Comparison of ENCODE assay signal across 17 cellular contexts in genomic region chr16:50530277-50531236, GRCh38. TPM values are rescaled to one million over a fixed set of nuclear protein-coding genes. Genes with fewer than 3 reads are reported as not detected.
DNase-seq lines count a peak whose midpoint lies in the region; ATAC-seq and TF ChIP-seq lines count a peak whose summit lies in the region.
"Had no signal": no experiment of that assay in that cellular context is flagged by ENCODE, and none has a peak within 500 bp of the region (broad histone marks: within the 10 kb centered on the region; RNA-seq: fewer than 3 reads in every experiment).

No MANE protein-coding gene starts in this region.

- TF ChIP-seq CTCF in body of pancreas (IDR thresholded peaks at IDR 0.05): no peak
- no peak for TF ChIP-seq CTCF in liver (IDR thresholded peaks at IDR 0.05; ENCODE audit: low read depth, low read length, missing input control)

- TF ChIP-seq POLR2A in body of pancreas (IDR thresholded peaks at IDR 0.05): no peak

- H3K9me3 ChIP-seq in body of pancreas: no peaks in the 10 kb centered on the region
- peaks cover 0 to 8% (median 2%) of the 10 kb centered on the region in 4 donors for H3K9me3 ChIP-seq in liver (ENCODE audit: control insufficient read depth in 4 of 4, low read length in 3 of 4)

- H3K4me1 ChIP-seq in body of pancreas (peaks cover 9% of the 10 kb centered on the region), liver (ENCODE audit: control insufficient read depth in 4 of 4, insufficient read depth in 4 of 4, low read length in 3 of 4) (peaks cover 4 to 19% (median 6%) of the 10 kb centered on the region in 4 donors)
- H3K4me1 ChIP-seq: heart left ventricle had no signal

- H3K36me3 ChIP-seq in body of pancreas (replicated peaks in 1 of 2; ENCODE audit: insufficient read depth in 1 of 2, low read depth in 2 of 2) (no peaks in the 10 kb centered on the region), liver (ENCODE audit: control insufficient read depth in 4 of 4, insufficient read depth in 3 of 4, low read depth in 1 of 4, low read length in 3 of 4) (no peaks in the 10 kb centered on the region)
- H3K36me3 ChIP-seq: heart left ventricle had no signal

- no peaks in the 10 kb centered on the region for H3K4me1 Mint-ChIP-seq in stimulated activated effector memory CD8-positive, alpha-beta T cell treated with anti-CD3 and anti-CD28 coated beads, Interleukin-12 subunit alpha, Interleukin-12 subunit beta, amount 100 ng/mL, for 72 hours
- H3K4me1 Mint-ChIP-seq in T-helper 2 cell treated with Interferon-gamma antibody and Interleukin-4, amounts not matched to agents 5 μg/mL and 100 μg/mL, for 36 hours (ENCODE audit: low read depth): no peaks in the 10 kb centered on the region
- H3K4me1 Mint-ChIP-seq: activated B cell treated with CpG ODN at 0.5 μM for 24 hours, T-cell had no signal

- H3K27ac ChIP-seq in body of pancreas (peak overlapping the region in 2 of 4 donors; percentile 23 to 47), liver (ENCODE audit: low read depth in 1 of 2, low read length in 2 of 2) (no peak overlapping the region)
- H3K27ac ChIP-seq: heart left ventricle had no signal

- no peak overlapping the region for H3K9ac ChIP-seq in liver (ENCODE audit: low read depth in 1 of 2, low read length in 2 of 2)

- peak; percentile 49 to 58 for TF ChIP-seq RAD21 in liver (IDR thresholded peaks at IDR 0.05)

- no peaks in the 10 kb centered on the region for H3K36me3 Mint-ChIP-seq in stimulated activated effector memory CD8-positive, alpha-beta T cell treated with anti-CD3 and anti-CD28 coated beads, Interleukin-12 subunit alpha, Interleukin-12 subunit beta, amount 100 ng/mL, for 72 hours
- no peaks in the 10 kb centered on the region for H3K36me3 Mint-ChIP-seq in T-helper 2 cell treated with Interferon-gamma antibody and Interleukin-4, amounts not matched to agents 5 μg/mL and 100 μg/mL, for 36 hours (ENCODE audit: low read depth)
- H3K36me3 Mint-ChIP-seq: T-cell had no signal

- intact Hi-C loops in cardiac septum (cut with DNase I) (no loop called here), Right ventricle myocardium inferior (cut with DNase I) (no loop called here), body of pancreas (cut with DNase I) (no loop called here)

- DNase-seq in cardiac septum (ENCODE audit: low spot score): peak; percentile 17
- no peak for DNase-seq in Right ventricle myocardium inferior (ENCODE audit: missing footprints)
- DNase-seq in body of pancreas: peak; percentile 72 to 90 (median 80)
- DNase-seq in stimulated activated effector memory CD8-positive, alpha-beta T cell treated with anti-CD3 and anti-CD28 coated beads, Interleukin-12 subunit alpha, Interleukin-12 subunit beta, amount 100 ng/mL, for 72 hours (ENCODE audit: low spot score in 2 of 2): no peak
- no peak for DNase-seq in activated CD4-positive, alpha-beta T cell treated with anti-CD3 and anti-CD28 coated beads for 1 hour
- no peak for DNase-seq in T-helper 2 cell treated with Interferon-gamma antibody and Interleukin-4, amounts not matched to agents 5 μg/mL and 100 μg/mL, for 36 hours (ENCODE audit: low spot score)
- DNase-seq: activated B cell treated with CpG ODN at 0.5 μM for 24 hours; COR-L47; GF-D8; left colon; NCI-H524; stimulated activated naive CD4-positive, alpha-beta T cell treated with Interleukin-2 at 50 U/mL for 16 hours had no signal

- no peaks in the 10 kb centered on the region for H3K27me3 ChIP-seq in body of pancreas
- H3K27me3 ChIP-seq in liver (ENCODE audit: control insufficient read depth in 4 of 4, insufficient read depth in 4 of 4, low read length in 3 of 4): no peaks in the 10 kb centered on the region

- H3K27me3 Mint-ChIP-seq in T-helper 2 cell treated with Interferon-gamma antibody and Interleukin-4, amounts not matched to agents 5 μg/mL and 100 μg/mL, for 36 hours (ENCODE audit: low read depth): peaks cover 14% of the 10 kb centered on the region

- H3K9me3 Mint-ChIP-seq in stimulated activated effector memory CD8-positive, alpha-beta T cell treated with anti-CD3 and anti-CD28 coated beads, Interleukin-12 subunit alpha, Interleukin-12 subunit beta, amount 100 ng/mL, for 72 hours: peaks cover 4% of the 10 kb centered on the region
- peaks cover 17% of the 10 kb centered on the region for H3K9me3 Mint-ChIP-seq in T-helper 2 cell treated with Interferon-gamma antibody and Interleukin-4, amounts not matched to agents 5 μg/mL and 100 μg/mL, for 36 hours

- no peak overlapping the region for H3K4me3 ChIP-seq in body of pancreas
- H3K4me3 ChIP-seq in liver (ENCODE audit: low read depth in 1 of 3, low read length in 3 of 3): no peak overlapping the region
- H3K4me3 ChIP-seq: heart left ventricle had no signal

- H3K4me3 Mint-ChIP-seq in stimulated activated effector memory CD8-positive, alpha-beta T cell treated with anti-CD3 and anti-CD28 coated beads, Interleukin-12 subunit alpha, Interleukin-12 subunit beta, amount 100 ng/mL, for 72 hours: no peak overlapping the region
- H3K4me3 Mint-ChIP-seq in T-helper 2 cell treated with Interferon-gamma antibody and Interleukin-4, amounts not matched to agents 5 μg/mL and 100 μg/mL, for 36 hours: no peak overlapping the region
- H3K4me3 Mint-ChIP-seq: activated B cell treated with CpG ODN at 0.5 μM for 24 hours, T-cell had no signal

- no peak overlapping the region for H3K27ac Mint-ChIP-seq in stimulated activated effector memory CD8-positive, alpha-beta T cell treated with anti-CD3 and anti-CD28 coated beads, Interleukin-12 subunit alpha, Interleukin-12 subunit beta, amount 100 ng/mL, for 72 hours
- H3K27ac Mint-ChIP-seq in T-helper 2 cell treated with Interferon-gamma antibody and Interleukin-4, amounts not matched to agents 5 μg/mL and 100 μg/mL, for 36 hours: no peak overlapping the region
- H3K27ac Mint-ChIP-seq: activated B cell treated with CpG ODN at 0.5 μM for 24 hours, T-cell had no signal

- no peak for ATAC-seq in Right ventricle myocardium inferior
- ATAC-seq in body of pancreas: peak; percentile 78
- ATAC-seq in stimulated activated effector memory CD8-positive, alpha-beta T cell treated with anti-CD3 and anti-CD28 coated beads, Interleukin-12 subunit alpha, Interleukin-12 subunit beta, amount 100 ng/mL, for 72 hours: no peak
- no peak for ATAC-seq in GM21526 (IDR thresholded peaks at IDR 0.05; ENCODE audit: low FRiP score, unreplicated experiment)
- ATAC-seq: HCT116, heart left ventricle, left colon, T-cell had no signal

- 47 to 50% methylated on average over 13 of the region's 13 CpGs for WGBS in body of pancreas, 2 donors
- 56% methylated on average over 13 of the region's 13 CpGs for WGBS in liver

TF ChIP-seq in liver, 16 proteins besides CTCF, POLR2A, EP300 and RAD21 (continues in another document):
- TF ChIP-seq REST (IDR thresholded peaks at IDR 0.05): no peak
- TF ChIP-seq RXRA (IDR thresholded peaks at IDR 0.05): peak; percentile 81 to 95
- TF ChIP-seq FOXA2 (IDR thresholded peaks at IDR 0.05): no peak
- TF ChIP-seq YY1 (IDR thresholded peaks at IDR 0.05): peak; percentile 60
- peak in 1 of 2 donors; percentile 18 for TF ChIP-seq EGR1 (IDR thresholded peaks at IDR 0.05; ENCODE audit: low read depth in 2 of 2)
- TF ChIP-seq SP1 (IDR thresholded peaks at IDR 0.05): peak; percentile 83
- no peak for TF ChIP-seq TAF1 (conservative IDR thresholded peaks at IDR 0.05)
- TF ChIP-seq MAX (IDR thresholded peaks at IDR 0.05): peak; percentile 72
- no peak for TF ChIP-seq ATF3 (IDR thresholded peaks at IDR 0.05)

RNA-seq across cellular contexts. Expression of gene NKD1, which starts 17.6 kb away (rescaled TPM):
- 0.40 TPM for total RNA-seq in cardiac septum
- 0.43 TPM for total RNA-seq in Right ventricle myocardium inferior
- 1 to 10 TPM; 2.0 to 4.9 TPM for total RNA-seq in body of pancreas
- 1 to 10 TPM in 1 of 2 donors, under 1 TPM in 1; 0.28 to 3.5 TPM for total RNA-seq in liver
- polyA plus RNA-seq in liver: 1 to 10 TPM in 1 of 2 donors, under 1 TPM in 1; 0.53 to 1.2 TPM

Comparison
In these comparisons a context has a peak if more than half of its experiments do, and no peak if none do; other contexts are left out.
1. DNase-seq: peak in cardiac septum (single experiment) and body of pancreas (4 of 4); none in Right ventricle myocardium inferior (single experiment), stimulated activated effector memory CD8-positive, alpha-beta T cell treated with anti-CD3 and anti-CD28 coated beads, Interleukin-12 subunit alpha, Interleukin-12 subunit beta, amount 100 ng/mL, for 72 hours (0 of 2), activated CD4-positive, alpha-beta T cell treated with anti-CD3 and anti-CD28 coated beads for 1 hour (single experiment) and T-helper 2 cell treated with Interferon-gamma antibody and Interleukin-4, amounts not matched to agents 5 μg/mL and 100 μg/mL, for 36 hours (single experiment).